ENCODE assay signal across 15 cellular contexts in the genomic region with DNA sequence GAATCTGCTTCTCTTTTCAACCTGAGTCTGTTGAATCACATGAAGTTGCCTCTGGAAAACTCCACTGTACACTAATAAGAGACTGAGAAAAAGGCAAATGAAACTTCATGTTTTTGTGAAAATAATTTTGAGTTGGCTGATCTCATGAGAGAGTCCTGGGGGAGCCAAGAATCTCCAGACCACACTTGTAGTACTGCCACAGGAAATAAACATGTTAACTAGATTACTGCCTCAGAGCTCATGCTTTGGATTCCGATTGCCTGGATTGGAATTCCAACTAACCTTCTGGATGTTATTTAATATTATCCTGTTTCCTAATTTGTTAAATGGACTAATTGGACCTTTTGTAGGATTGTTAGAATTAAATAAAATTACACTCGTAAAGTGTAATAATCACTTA. TPM values are rescaled to one million over a fixed set of nuclear protein-coding genes. Genes with fewer than 3 reads are reported as not detected.
A peak's percentile ranks its signal among the peaks of the same experiment; 100 is the strongest.
DNase-seq lines count a peak whose midpoint lies in the region; TF ChIP-seq lines count a peak whose summit lies in the region.
"Had no signal": no experiment of that assay in that cellular context is flagged by ENCODE, and none has a peak within 500 bp of the region (broad histone marks: within the 10 kb centered on the region; RNA-seq: fewer than 3 reads in every experiment).

No MANE protein-coding gene starts in this region.

- WGBS in mesodermal cell (ENCODE audit: insufficient coverage in 2 of 2), 2 experiments, result no CpG with 5 or more reads among the region's 2 CpGs
- WGBS in hepatocyte (ENCODE audit: low lambda C conversion rate, missing lambda C conversion rate), result 79% methylated on average over 2 of the region's 2 CpGs

- H3K36me3 ChIP-seq in HUES6 (ENCODE audit: control insufficient read depth, insufficient read depth, low read length) (peaks cover 68% of the 10 kb centered on the region), mesodermal cell (ENCODE audit: control insufficient read depth, insufficient read depth, low read length) (peaks cover 73% of the 10 kb centered on the region), hepatocyte (replicated peaks; ENCODE audit: insufficient read depth, low read depth) (no peaks in the 10 kb centered on the region)
- H3K36me3 ChIP-seq: cardiac muscle cell, thoracic aorta had no signal

- H3K27ac ChIP-seq in AG04450 (ENCODE audit: low read depth, low read length), result no peak overlapping the region
- H3K27ac ChIP-seq in HUES6 (ENCODE audit: low read depth, low read length), result peak overlapping the region; percentile 51; the same call in 1 of the 2 replicates
- peak overlapping the region; percentile 55 for H3K27ac ChIP-seq in mesodermal cell (ENCODE audit: low read depth, low read length, severe bottlenecking)
- H3K27ac ChIP-seq in hepatocyte, result no peak overlapping the region
- H3K27ac ChIP-seq: cardiac muscle cell, PC-9, thoracic aorta had no signal

- peaks cover 2% of the 10 kb centered on the region; the same call in 1 of the 2 replicates for H3K9me3 ChIP-seq in AG04450 (ENCODE audit: control insufficient read depth, insufficient read depth, low read length)
- H3K9me3 ChIP-seq in HUES6 (ENCODE audit: control insufficient read depth, insufficient read depth, low read depth, low read length), result peaks cover 29% of the 10 kb centered on the region
- H3K9me3 ChIP-seq in mesodermal cell (ENCODE audit: control insufficient read depth, low read length), result peaks cover 14% of the 10 kb centered on the region
- H3K9me3 ChIP-seq in hepatocyte (ENCODE audit: low read depth), result no peaks in the 10 kb centered on the region
- H3K9me3 ChIP-seq: MG63, thoracic aorta had no signal

- TF ChIP-seq CTCF in AG04450 (IDR thresholded peaks at IDR 0.05; ENCODE audit: low read depth, low read length) (no peak), hepatocyte (IDR thresholded peaks at IDR 0.05; ENCODE audit: poor library complexity) (no peak)

- no peaks in the 10 kb centered on the region for H3K27me3 ChIP-seq in AG04450 (ENCODE audit: control insufficient read depth, insufficient read depth, low read length)
- H3K27me3 ChIP-seq in HUES6 (ENCODE audit: control insufficient read depth, insufficient read depth, low read length), result no peaks in the 10 kb centered on the region
- no peaks in the 10 kb centered on the region for H3K27me3 ChIP-seq in hepatocyte
- H3K27me3 ChIP-seq: cardiac muscle cell, MG63 had no signal

- H4K20me1 ChIP-seq in hepatocyte (ENCODE audit: insufficient read depth, poor library complexity, severe bottlenecking), result no peaks in the 10 kb centered on the region

- no peak overlapping the region for H3K4me2 ChIP-seq in hepatocyte
- H3K4me2 ChIP-seq: PC-9 had no signal

- H3K4me3 ChIP-seq in AG04450 (ENCODE audit: low read depth, low read length), result no peak overlapping the region
- H3K4me3 ChIP-seq in HUES6 (ENCODE audit: low read depth, low read length), result no peak overlapping the region
- no peak overlapping the region for H3K4me3 ChIP-seq in mesodermal cell (ENCODE audit: extremely low read depth, insufficient read depth, low read length, poor library complexity, severe bottlenecking)
- no peak overlapping the region for H3K4me3 ChIP-seq in hepatocyte
- H3K4me3 ChIP-seq: cardiac muscle cell, MG63, PC-9, thoracic aorta had no signal

- CTCF ChIA-PET in AG04450 (lab: Charles Lee), result interaction anchor here (0.8 kb wide), 1 partner anchor 11 kb away, joined by 3 read pairs; no protein-coding TSS in a partner anchor

- H3K9ac ChIP-seq in HUES6 (ENCODE audit: low read length), result no peak overlapping the region

- no peaks in the 10 kb centered on the region for H3K9me2 ChIP-seq in hepatocyte (replicated peaks; ENCODE audit: insufficient read depth)

- H3K79me2 ChIP-seq in hepatocyte, result peaks cover 20% of the 10 kb centered on the region

- H3K4me1 ChIP-seq in HUES6 (ENCODE audit: control insufficient read depth, insufficient read depth, low read length), result peaks cover 6% of the 10 kb centered on the region; the same call in 1 of the 2 replicates
- peaks cover 8% of the 10 kb centered on the region for H3K4me1 ChIP-seq in mesodermal cell (ENCODE audit: control insufficient read depth, insufficient read depth, low read length, poor library complexity, severe bottlenecking)
- no peaks in the 10 kb centered on the region for H3K4me1 ChIP-seq in hepatocyte (ENCODE audit: insufficient read depth)

- H2AFZ ChIP-seq in hepatocyte, result no peak overlapping the region
- H2AFZ ChIP-seq: PC-9 had no signal

- POLR2A ChIA-PET in AG04450 (lab: Yijun Ruan, JAX), result no interaction called here

- DNase-seq in AG04450 (ENCODE audit: low read depth, low spot score) (peak; percentile 33), dermis blood vessel endothelial cell (peak; percentile 1), NCI-H2081 (lab: John Stamatoyannopoulos, UW) (no peak), hepatocyte (ENCODE audit: low spot score) (no peak), Ammon's horn (ENCODE audit: low spot score) (no peak)
- DNase-seq in activated T-cell treated with anti-CD3 and anti-CD28 coated beads, Interleukin-2, amount 50 U/mL, for 1 hour, result no peak
- DNase-seq: activated naive CD4-positive, alpha-beta T cell; MG63; NCI-H2029; NCI-H69; PC-9 had no signal

RNA-seq across cellular contexts. Expression of gene NUP35, which starts 25.2 kb away (rescaled TPM):
- polyA plus RNA-seq in AG04450 (2011; rRNA removed) (8.7 and 10.5 TPM in 2 replicates), hepatocyte (14.4 and 15.7 TPM in 2 replicates)
- 6.8 and 7.1 TPM in 2 replicates for polyA minus RNA-seq in AG04450 (2011; rRNA and poly(A)+ RNA removed)
- total RNA-seq in dermis blood vessel endothelial cell (13.8 and 20.1 TPM in 2 replicates), hepatocyte (20.0 and 22.6 TPM in 2 replicates)
- 11.5 TPM for polyA plus RNA-seq in mesodermal cell (2013, experiment 1 of 2)
- polyA plus RNA-seq in mesodermal cell (2013, experiment 2 of 2), result 14.4 TPM

Comparison
In these comparisons a context has a peak if more than half of its experiments do, and no peak if none do; other contexts are left out.
1. DNase-seq: peak in AG04450 (single experiment) and dermis blood vessel endothelial cell (single experiment); none in NCI-H2081 (0 of 2), hepatocyte (single experiment), activated T-cell treated with anti-CD3 and anti-CD28 coated beads, Interleukin-2, amount 50 U/mL, for 1 hour (single experiment) and Ammon's horn (single experiment).
2. H3K27ac ChIP-seq: peak in HUES6 (single experiment) and mesodermal cell (single experiment); none in AG04450 (single experiment) and hepatocyte (single experiment).